Comparison of ENCODE assay signal across 11 cellular contexts in genomic region chr10:70652761-70653657, GRCh38. TPM values are rescaled to one million over a fixed set of nuclear protein-coding genes. Genes with fewer than 3 reads are reported as not detected.
A peak's percentile ranks its signal among the peaks of the same experiment; 100 is the strongest.
DNase-seq lines count a peak whose midpoint lies in the region; ATAC-seq, FAIRE-seq and TF ChIP-seq lines count a peak whose summit lies in the region.
"Had no signal": no experiment of that assay in that cellular context is flagged by ENCODE, and none has a peak within 500 bp of the region (broad histone marks: within the 10 kb centered on the region; RNA-seq: fewer than 3 reads in every experiment).

No MANE protein-coding gene starts in this region.

- in situ Hi-C loops in HepG2 (cut with HindIII; ENCODE audit: extremely low pct_ligation_motif_present, low pct_unique_long_range_greater_than_20kb): no loop called here

- H3K36me3 ChIP-seq in right lobe of liver: no peaks in the 10 kb centered on the region
- no peaks in the 10 kb centered on the region for H3K36me3 ChIP-seq in HepG2 (replicated peaks in 1 of 2; ENCODE audit: control insufficient read depth in 1 of 2, insufficient read depth in 2 of 2, low read length in 2 of 2)
- no peaks in the 10 kb centered on the region for H3K36me3 ChIP-seq in aorta (ENCODE audit: control insufficient read depth in 1 of 2, insufficient read depth in 2 of 2, low read length in 1 of 2)
- no peaks in the 10 kb centered on the region for H3K36me3 ChIP-seq in WERI-Rb-1
- H3K36me3 ChIP-seq: vagina had no signal

- H3K27ac ChIP-seq in right lobe of liver: no peak overlapping the region
- H3K27ac ChIP-seq in HepG2 (ENCODE audit: extremely low read length, insufficient read depth, low read length): no peak overlapping the region
- no peak overlapping the region for H3K27ac ChIP-seq in aorta (ENCODE audit: low read depth in 1 of 2, low read length in 2 of 2)
- H3K27ac ChIP-seq in WERI-Rb-1: no peak overlapping the region
- H3K27ac ChIP-seq: vagina had no signal

- no peak overlapping the region for H3K4me2 ChIP-seq in HepG2 (ENCODE audit: low read depth, low read length)

- TF ChIP-seq POLR2A in right lobe of liver (IDR thresholded peaks at IDR 0.05) (no peak), HepG2 (IDR thresholded peaks at IDR 0.05; ENCODE audit: insufficient read depth in 1 of 2, low read depth in 2 of 2, low read length in 2 of 2) (no peak)

- POLR2A ChIA-PET in HepG2 (lab: Yijun Ruan, JAX): no interaction called here

- CTCF ChIA-PET in HepG2 (lab: Yijun Ruan, JAX; ENCODE audit: low intra/inter-chr PET ratio, low total read pairs): no interaction called here

- BruUV-seq in HepG2 (replicated peaks; lab: Mats Ljungman, UMichigan): no TSS peak

- H3K4me3 ChIP-seq in right lobe of liver (no peak overlapping the region), HepG2 (replicated peaks in 1 of 3; ENCODE audit: insufficient read depth in 1 of 3, low read depth in 2 of 3, low read length in 3 of 3) (no peak overlapping the region), cardiac fibroblast (replicated peaks in 1 of 2; ENCODE audit: low read depth in 2 of 2, low read length in 2 of 2) (no peak overlapping the region), aorta (ENCODE audit: low read length in 2 of 2) (no peak overlapping the region), WERI-Rb-1 (ENCODE audit: low read depth, low read length) (no peak overlapping the region)
- H3K4me3 ChIP-seq: vagina had no signal

- no peaks in the 10 kb centered on the region for H3K79me2 ChIP-seq in HepG2 (ENCODE audit: insufficient read depth, low read length)

- H4K20me1 ChIP-seq in HepG2 (ENCODE audit: insufficient read depth, low read length): no peaks in the 10 kb centered on the region

- no peak for TF ChIP-seq RAD21 in HepG2 (CRISPR knock-in tag; IDR thresholded peaks at IDR 0.05)

- no peak overlapping the region for H2AFZ ChIP-seq in HepG2 (ENCODE audit: low read length)

- 60% methylated on average over 15 of the region's 16 CpGs for WGBS in right lobe of liver (ENCODE audit: insufficient coverage, low coverage, low lambda C conversion rate, missing lambda C conversion rate)
- WGBS in HepG2 (ENCODE audit: low lambda C conversion rate): 21% methylated on average over 7 of the region's 16 CpGs
- WGBS in aorta, 2 donors: 27 to 32% methylated on average over 16 of the region's 16 CpGs

- TF ChIP-seq CTCF in right lobe of liver (IDR thresholded peaks at IDR 0.05) (no peak), HepG2 (CRISPR knock-in tag; IDR thresholded peaks at IDR 0.05) (no peak), cardiac fibroblast (IDR thresholded peaks at IDR 0.05; ENCODE audit: low read depth, low read length) (no peak), WERI-Rb-1 (IDR thresholded peaks at IDR 0.05; ENCODE audit: low read depth, low read length) (no peak)

- no peak for FAIRE-seq in HepG2 (lab: Jason Lieb, UNC)

- H3K9me3 ChIP-seq in right lobe of liver: no peaks in the 10 kb centered on the region
- H3K9me3 ChIP-seq in HepG2 (ENCODE audit: low read length): peaks cover 26% of the 10 kb centered on the region
- peaks cover 5% of the 10 kb centered on the region for H3K9me3 ChIP-seq in aorta (ENCODE audit: control insufficient read depth, low read length)
- peaks cover 23% of the 10 kb centered on the region for H3K9me3 ChIP-seq in WERI-Rb-1 (ENCODE audit: severe bottlenecking)

- intact Hi-C loops in right lobe of liver (cut with DNase I): no loop called here
- intact Hi-C loops in HepG2 (cut with micrococcal nuclease; ENCODE audit: unreplicated experiment): no loop called here
- intact Hi-C loops in aorta (cut with DNase I): no loop called here

- TF ChIP-seq EP300 in HepG2 (IDR thresholded peaks at IDR 0.05; ENCODE audit: low read depth in 2 of 2, low read length in 2 of 2): no peak
- no peak for TF ChIP-seq EP300 in HepG2 (CRISPR knock-in tag; IDR thresholded peaks at IDR 0.05; ENCODE audit: borderline replicate concordance)

- DNase-seq in right lobe of liver: peak in 1 of 3 donors; percentile 7
- DNase-seq in HepG2 (ENCODE audit: low spot score): no peak
- peak; percentile 91 to 98 for DNase-seq in cardiac fibroblast (ENCODE audit: low read depth in 2 of 2)
- DNase-seq in kidney glomerular epithelial cell (lab: John Stamatoyannopoulos, UW): peak; percentile 93
- peak; percentile 79 to 81 for DNase-seq in aorta
- no peak for DNase-seq in activated naive CD4-positive, alpha-beta T cell (lab: John Stamatoyannopoulos, UW)
- no peak for DNase-seq in WERI-Rb-1
- no peak for DNase-seq in stimulated activated naive CD8-positive, alpha-beta T cell treated with anti-CD3 and anti-CD28 coated beads, Interleukin-15, Interleukin-2, amounts not matched to agents 100 U/mL and 50 U/mL, for 24 hours
- DNase-seq: AML-193, NCI-H2081 had no signal

- no peak overlapping the region for H3K9ac ChIP-seq in HepG2 (ENCODE audit: insufficient read depth, low read depth, low read length)

- H3K27me3 ChIP-seq in right lobe of liver (no peaks in the 10 kb centered on the region), HepG2 (ENCODE audit: control insufficient read depth in 1 of 2, insufficient read depth in 2 of 2, low read length in 2 of 2) (no peaks in the 10 kb centered on the region; a peak in 1 of 5 replicates), aorta (ENCODE audit: control insufficient read depth in 1 of 2, insufficient read depth in 2 of 2, low read length in 1 of 2) (no peaks in the 10 kb centered on the region), WERI-Rb-1 (ENCODE audit: insufficient read depth, low read depth, severe bottlenecking) (no peaks in the 10 kb centered on the region)
- H3K27me3 ChIP-seq: vagina had no signal

- ATAC-seq in right lobe of liver (peak; percentile 52 to 63 (median 54)), HepG2 (no peak), aorta (ENCODE audit: low FRiP score) (peak; percentile 69)
- no peak for ATAC-seq in stimulated activated naive CD8-positive, alpha-beta T cell treated with anti-CD3 and anti-CD28 coated beads, Interleukin-15, Interleukin-2, amounts not matched to agents 100 U/mL and 50 U/mL, for 24 hours

- H3K4me1 ChIP-seq in right lobe of liver (no peaks in the 10 kb centered on the region), HepG2 (ENCODE audit: insufficient read depth, low read length) (no peaks in the 10 kb centered on the region), aorta (ENCODE audit: control insufficient read depth in 1 of 2, insufficient read depth in 2 of 2, low read length in 2 of 2) (peaks cover 0 to 3% of the 10 kb centered on the region in 2 donors)

RNA-seq across cellular contexts. Expression of gene ADAMTS14, which starts 19.3 kb away (rescaled TPM):
- total RNA-seq in right lobe of liver: under 1 TPM; 0.06 to 0.18 (median 0.11) TPM
- 0.04 TPM in 1 of 2 replicates, not detected in the other for total RNA-seq in HepG2 (2016; rRNA removed; fragmentation: Illumina TruSeq; extraction: Trizol)
- total RNA-seq in HepG2 (2016; cell fraction: cytosol; rRNA removed; fragmentation: Illumina TruSeq; extraction: Trizol; ENCODE audit: low read depth): not detected in 2 replicates
- 0.04 TPM in 1 of 2 replicates, not detected in the other for total RNA-seq in HepG2 (2016; cell fraction: insoluble cytoplasmic fraction; rRNA removed; fragmentation: Illumina TruSeq; extraction: Trizol)
- not detected in 2 replicates for total RNA-seq in HepG2 (2016; cell fraction: membrane; rRNA removed; fragmentation: Illumina TruSeq; extraction: Trizol)
- total RNA-seq in HepG2 (2016; cell fraction: nucleus; rRNA removed; fragmentation: Illumina TruSeq; extraction: Trizol): 0.09 TPM in 1 of 2 replicates, not detected in the other
- 0.07 and 0.10 TPM in 2 replicates for polyA plus RNA-seq in HepG2 (2011; rRNA removed)
- polyA plus RNA-seq in HepG2 (2011; cell fraction: cytosol; rRNA removed): 0.03 and 0.04 TPM in 2 replicates
- polyA plus RNA-seq in HepG2 (2011; cell fraction: nucleus; rRNA removed): 0.62 and 0.80 TPM in 2 replicates
- 0.03 TPM in 1 of 2 replicates, not detected in the other for polyA plus RNA-seq in HepG2 (2012)
- not detected in 2 replicates for polyA plus RNA-seq in HepG2 (2016; cell fraction: cytosol; fragmentation: Illumina TruSeq; extraction: Trizol; ENCODE audit: low read depth)
- 0.04 TPM in 1 of 2 replicates, not detected in the other for polyA plus RNA-seq in HepG2 (2016; cell fraction: insoluble cytoplasmic fraction; fragmentation: Illumina TruSeq; extraction: Trizol; ENCODE audit: low read depth)
- not detected in 2 replicates for polyA plus RNA-seq in HepG2 (2016; cell fraction: membrane; fragmentation: Illumina TruSeq; extraction: Trizol; ENCODE audit: low read depth)
- polyA plus RNA-seq in HepG2 (2016; cell fraction: nucleus; fragmentation: Illumina TruSeq; extraction: Trizol; ENCODE audit: insufficient read depth, low read depth): 0.38 and 0.41 TPM in 2 replicates
- polyA minus RNA-seq in HepG2 (2011; rRNA and poly(A)+ RNA removed; ENCODE audit: low replicate concordance): 0.08 and 0.09 TPM in 2 replicates
- polyA minus RNA-seq in HepG2 (2011; cell fraction: cytosol; rRNA and poly(A)+ RNA removed): 0.10 TPM in 1 of 2 replicates, not detected in the other
- 0.13 and 0.25 TPM in 2 replicates for polyA minus RNA-seq in HepG2 (2011; cell fraction: nucleus; rRNA and poly(A)+ RNA removed)
- total RNA-seq in aorta: 1 to 10 TPM in 1 of 2 donors, under 1 TPM in 1; 0.62 to 2.4 TPM
- polyA plus RNA-seq in aorta: under 1 TPM; 0.08 to 0.13 TPM
- total RNA-seq: vagina had no signal

RNA-seq across cellular contexts. Expression of gene PRF1, which starts 50.5 kb away (rescaled TPM):
- total RNA-seq in right lobe of liver (1 to 10 TPM; 1.7 to 6.5 (median 3.1) TPM), HepG2 (2016; rRNA removed; fragmentation: Illumina TruSeq; extraction: Trizol) (0.32 and 1.00 TPM in 2 replicates), aorta (1 to 10 TPM; 3.2 to 6.1 TPM)
- total RNA-seq in HepG2 (2016; cell fraction: cytosol; rRNA removed; fragmentation: Illumina TruSeq; extraction: Trizol; ENCODE audit: low read depth): not detected in 2 replicates
- 0.18 and 1.2 TPM in 2 replicates for total RNA-seq in HepG2 (2016; cell fraction: insoluble cytoplasmic fraction; rRNA removed; fragmentation: Illumina TruSeq; extraction: Trizol)
- total RNA-seq in HepG2 (2016; cell fraction: membrane; rRNA removed; fragmentation: Illumina TruSeq; extraction: Trizol): 0.06 and 0.17 TPM in 2 replicates
- total RNA-seq in HepG2 (2016; cell fraction: nucleus; rRNA removed; fragmentation: Illumina TruSeq; extraction: Trizol): 0.69 and 1.4 TPM in 2 replicates
- polyA plus RNA-seq in HepG2 (2011; rRNA removed) (1.4 and 1.7 TPM in 2 replicates), aorta (1 to 10 TPM; 1.3 to 6.1 TPM)
- 1.0 and 1.1 TPM in 2 replicates for polyA plus RNA-seq in HepG2 (2011; cell fraction: cytosol; rRNA removed)
- polyA plus RNA-seq in HepG2 (2011; cell fraction: nucleus; rRNA removed): 0.39 and 0.62 TPM in 2 replicates
- 0.08 and 1.0 TPM in 2 replicates for polyA plus RNA-seq in HepG2 (2012)
- polyA plus RNA-seq in HepG2 (2016; cell fraction: cytosol; fragmentation: Illumina TruSeq; extraction: Trizol; ENCODE audit: low read depth): not detected in 2 replicates
- polyA plus RNA-seq in HepG2 (2016; cell fraction: insoluble cytoplasmic fraction; fragmentation: Illumina TruSeq; extraction: Trizol; ENCODE audit: low read depth): 0.21 and 0.38 TPM in 2 replicates
- polyA plus RNA-seq in HepG2 (2016; cell fraction: membrane; fragmentation: Illumina TruSeq; extraction: Trizol; ENCODE audit: low read depth): 0.17 and 0.45 TPM in 2 replicates
- polyA plus RNA-seq in HepG2 (2016; cell fraction: nucleus; fragmentation: Illumina TruSeq; extraction: Trizol; ENCODE audit: insufficient read depth, low read depth): 2.3 and 3.3 TPM in 2 replicates
- polyA minus RNA-seq in HepG2 (2011; rRNA and poly(A)+ RNA removed; ENCODE audit: low replicate concordance): 1.6 TPM in 1 of 2 replicates, not detected in the other
- polyA minus RNA-seq in HepG2 (2011; cell fraction: cytosol; rRNA and poly(A)+ RNA removed): 0.99 and 1.1 TPM in 2 replicates
- 0.37 TPM in 1 of 2 replicates, not detected in the other for polyA minus RNA-seq in HepG2 (2011; cell fraction: nucleus; rRNA and poly(A)+ RNA removed)

Comparison
In these comparisons a context has a peak if more than half of its experiments do, and no peak if none do; other contexts are left out.
1. ATAC-seq: peak in right lobe of liver (4 of 4) and aorta (single experiment); none in HepG2 (single experiment) and stimulated activated naive CD8-positive, alpha-beta T cell treated with anti-CD3 and anti-CD28 coated beads, Interleukin-15, Interleukin-2, amounts not matched to agents 100 U/mL and 50 U/mL, for 24 hours (single experiment).
2. DNase-seq: peak in cardiac fibroblast (2 of 2), kidney glomerular epithelial cell (single experiment) and aorta (2 of 2); none in HepG2 (single experiment), activated naive CD4-positive, alpha-beta T cell (0 of 4), WERI-Rb-1 (single experiment) and stimulated activated naive CD8-positive, alpha-beta T cell treated with anti-CD3 and anti-CD28 coated beads, Interleukin-15, Interleukin-2, amounts not matched to agents 100 U/mL and 50 U/mL, for 24 hours (single experiment).